ENCODE assay signal across 27 cellular contexts in genomic region chr2:72442270-72442669, GRCh38.
"Had no signal": no experiment of that assay in that cellular context is flagged by ENCODE, and none has a peak within 500 bp of the region (broad histone marks: within the 10 kb centered on the region; RNA-seq: fewer than 3 reads in every experiment).

No MANE protein-coding gene starts in this region.

- H3K79me2 ChIP-seq: parathyroid adenoma had no signal

- H3K27ac ChIP-seq: neutrophil, ovary, parathyroid adenoma, psoas muscle, skin epidermis, spleen, suprapubic skin, testis, tibial artery, transverse colon, upper lobe of right lung, uterus had no signal

- H3K4me1 ChIP-seq: parathyroid adenoma, psoas muscle, spleen, suprapubic skin, testis, tibial artery, transverse colon, upper lobe of right lung, uterus had no signal

- H3K4me2 ChIP-seq: smooth muscle cell had no signal

- H3K36me3 ChIP-seq: neutrophil, ovary, tibial artery, transverse colon, upper lobe of right lung, uterus had no signal

- H3K27me3 ChIP-seq: neutrophil, ovary, spleen, suprapubic skin, testis, tibial artery, transverse colon, upper lobe of right lung, uterus had no signal

- H3K4me3 ChIP-seq: ovary, psoas muscle, skin epidermis, smooth muscle cell, spleen, suprapubic skin, testis, tibial artery, transverse colon, upper lobe of right lung, uterus had no signal

- H2AFZ ChIP-seq: parathyroid adenoma had no signal

- H3K9ac ChIP-seq: parathyroid adenoma had no signal

- H3K9me3 ChIP-seq: neutrophil, ovary, psoas muscle, testis, tibial artery, transverse colon, upper lobe of right lung, uterus had no signal

- DNase-seq: naive thymus-derived CD4-positive, alpha-beta T cell; natural killer cell; occipital lobe; ovary; posterior cingulate gyrus; psoas muscle; right cardiac atrium; spleen; stimulated activated CD4-positive, alpha-beta T cell treated with anti-CD3 and anti-CD28 coated beads, Interleukin-12 subunit alpha, Interleukin-12 subunit beta, amount 100 ng/mL, for 4 hours; stimulated activated CD4-positive, alpha-beta T cell treated with anti-CD3 and anti-CD28 coated beads, Interleukin-1b, Interleukin-23, amount 100 ng/mL, for 48 hours; stimulated activated CD4-positive, alpha-beta T cell treated with anti-CD3 and anti-CD28 coated beads, Interleukin-4, amount 100 ng/mL, for 1 hour; stimulated activated CD4-positive, alpha-beta T cell treated with anti-CD3 and anti-CD28 coated beads, Interleukin-4, amount 100 ng/mL, for 4 hours; stimulated activated CD8-positive, alpha-beta memory T cell treated with anti-CD3 and anti-CD28 coated beads, Interleukin-4, amount 100 ng/mL, for 48 hours; stimulated activated naive CD4-positive, alpha-beta T cell; stimulated activated naive CD8-positive, alpha-beta T cell treated with anti-CD3 and anti-CD28 coated beads, Interleukin-15, amount 100 ng/mL, for 72 hours; stimulated activated naive CD8-positive, alpha-beta T cell treated with anti-CD3 and anti-CD28 coated beads, Interleukin-15, Interleukin-2, amounts not matched to agents 100 U/mL and 50 U/mL, for 24 hours; substantia nigra; testis; tibial artery; transverse colon; upper lobe of right lung; uterus had no signal
